8 cellular contexts compared by ENCODE assay signal in the genomic region with DNA sequence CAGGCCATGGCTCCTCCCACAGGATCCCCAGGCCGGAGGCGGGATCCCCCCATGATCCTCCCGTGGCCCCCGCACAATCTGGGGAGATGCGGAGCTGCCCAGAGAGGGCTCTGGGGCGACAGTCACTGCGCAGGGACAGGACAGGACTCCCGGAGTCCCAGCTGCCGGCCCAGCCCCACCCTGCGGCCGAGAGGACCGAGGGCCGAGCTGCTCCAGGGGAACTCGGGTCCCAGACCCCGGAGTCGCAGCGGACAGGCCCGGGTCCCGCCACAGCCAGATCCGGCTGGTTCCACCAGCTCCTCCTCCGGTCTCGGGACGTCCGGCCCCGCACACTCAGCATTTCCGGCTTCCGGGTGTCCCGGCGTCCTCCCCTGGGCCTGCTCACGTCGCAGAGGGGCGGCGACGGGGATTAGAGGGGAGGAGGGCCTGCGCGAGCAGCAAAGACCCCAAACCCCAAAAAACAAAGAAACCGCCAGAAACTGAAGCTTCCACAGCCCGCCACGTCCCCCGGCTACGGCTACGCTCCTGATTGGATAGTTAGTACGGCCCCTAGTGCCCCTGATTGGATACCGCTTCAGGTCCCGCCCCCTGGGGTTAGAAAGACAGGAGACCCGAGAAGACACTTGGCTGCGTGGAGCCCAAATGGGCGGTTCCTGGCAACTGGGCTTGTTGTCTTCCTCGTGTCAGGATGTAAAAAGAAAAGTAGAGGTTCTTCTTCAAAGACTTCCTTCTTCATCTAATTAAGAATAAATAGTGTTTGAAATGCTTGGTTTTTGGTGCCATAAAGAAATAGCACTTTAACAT. TPM values are rescaled to one million over a fixed set of nuclear protein-coding genes. Genes with fewer than 3 reads are reported as not detected.
DNase-seq lines count a peak whose midpoint lies in the region; ATAC-seq and TF ChIP-seq lines count a peak whose summit lies in the region.

No MANE protein-coding gene starts in this region.

- TF ChIP-seq POLR2A in lower leg skin (IDR thresholded peaks at IDR 0.05), result peak in 1 of 2 donors; percentile 91

- 1 to 2% methylated on average over 24 to 34 of the region's 49 CpGs for WGBS in lower leg skin, 2 donors

- H3K4me3 ChIP-seq in AG10803 (ENCODE audit: low read length), result peak overlapping the region; percentile 84
- H3K4me3 ChIP-seq in lower leg skin (ENCODE audit: low read depth, poor library complexity, severe bottlenecking), result peak overlapping the region; percentile 75

- DNase-seq in AG10803 (ENCODE audit: low read depth), result peak; percentile 93
- peak; percentile 89 to 94 for DNase-seq in NCI-H526 (lab: John Stamatoyannopoulos, UW)
- peak; percentile 94 to 96 for DNase-seq in activated CD4-positive, alpha-beta T cell treated with anti-CD3 and anti-CD28 coated beads for 4 hours
- DNase-seq in lower leg skin (ENCODE audit: low spot score in 2 of 2), result peak; percentile 99 to 100
- DNase-seq in stimulated activated CD8-positive, alpha-beta memory T cell treated with anti-CD3 and anti-CD28 coated beads, Interleukin-15, amount 100 ng/mL, for 1 hour (ENCODE audit: low read depth), result peak; percentile 93

- TF ChIP-seq CTCF in AG10803 (conservative IDR thresholded peaks at IDR 0.05; ENCODE audit: low read length), result no peak
- TF ChIP-seq CTCF in lower leg skin (IDR thresholded peaks at IDR 0.05), result no peak

- intact Hi-C loops in lower leg skin (cut with DNase I; ENCODE audit: low total_unique reads), result no loop called here

- peak; percentile 94 for ATAC-seq in GM19023 (IDR thresholded peaks at IDR 0.05; ENCODE audit: unreplicated experiment)
- ATAC-seq in HG03196 (IDR thresholded peaks at IDR 0.05; ENCODE audit: unreplicated experiment), result peak; percentile 93

- peak overlapping the region; percentile 90 for H3K27ac ChIP-seq in cingulate gyrus (ENCODE audit: low read depth, low read length)

RNA-seq across cellular contexts. Expression of gene OR10H1, which starts 21.3 kb away (rescaled TPM):
- under 1 TPM in 2 of 4 donors, not detected in 2; 0.06 to 0.30 TPM for total RNA-seq in lower leg skin

RNA-seq across cellular contexts. Expression of gene OR10H5, which starts 49.3 kb away (rescaled TPM):
- not detected for total RNA-seq in lower leg skin

Comparison
In these comparisons a context has a peak if more than half of its experiments do, and no peak if none do; other contexts are left out.
1. Peak in every context shown above with its lines: DNase-seq, ATAC-seq, H3K4me3 ChIP-seq and H3K27ac ChIP-seq.